In genomic region chr4:182042945-182043344, GRCh38 we compare ENCODE assay signal across 22 cellular contexts.
"Had no signal": no experiment of that assay in that cellular context is flagged by ENCODE, and none has a peak within 500 bp of the region (broad histone marks: within the 10 kb centered on the region; RNA-seq: fewer than 3 reads in every experiment).

No MANE protein-coding gene starts in this region.

- H3K27ac Mint-ChIP-seq: natural killer cell; neural progenitor cell; stimulated activated naive B cell treated with anti-CD40 and anti-IgM and Interleukin-4, amounts not matched to agents 10 μg/mL and 1 μg/mL and 100 μg/mL, for 72 hours; stimulated activated naive CD8-positive, alpha-beta T cell treated with anti-CD3 and anti-CD28 coated beads, Interleukin-15, amount 100 ng/mL, for 72 hours had no signal

- DNase-seq: effector memory CD4-positive, alpha-beta T cell; esophagus squamous epithelium; foreskin fibroblast; heart left ventricle; hippocampal formation; kidney glomerular epithelial cell; natural killer cell; nucleus accumbens; ovary; sigmoid colon; stimulated activated CD4-positive, alpha-beta T cell treated with anti-CD3 and anti-CD28 coated beads, Interleukin-2, amount 100 ng/mL, for 24 hours; stimulated activated CD4-positive, alpha-beta T cell treated with anti-CD3 and anti-CD28 coated beads, Interleukin-4, amount 100 ng/mL, for 4 hours; stimulated activated naive B cell treated with anti-CD40 and anti-IgM and Interleukin-4, amounts not matched to agents 10 μg/mL and 1 μg/mL and 100 μg/mL, for 72 hours; stimulated activated naive CD8-positive, alpha-beta T cell treated with anti-CD3 and anti-CD28 coated beads, Interleukin-15, amount 100 ng/mL, for 72 hours; testis; upper lobe of right lung had no signal

- H3K27me3 Mint-ChIP-seq: stimulated activated naive B cell treated with anti-CD40 and anti-IgM and Interleukin-4, amounts not matched to agents 10 μg/mL and 1 μg/mL and 100 μg/mL, for 72 hours; stimulated activated naive CD8-positive, alpha-beta T cell treated with anti-CD3 and anti-CD28 coated beads, Interleukin-15, amount 100 ng/mL, for 72 hours had no signal

- ATAC-seq: heart left ventricle; left lobe of liver; natural killer cell; stimulated activated naive B cell treated with anti-CD40 and anti-IgM and Interleukin-4, amounts not matched to agents 10 μg/mL and 1 μg/mL and 100 μg/mL, for 72 hours; stimulated activated naive CD8-positive, alpha-beta T cell treated with anti-CD3 and anti-CD28 coated beads, Interleukin-15, amount 100 ng/mL, for 72 hours; upper lobe of right lung had no signal

- H3K4me1 Mint-ChIP-seq: natural killer cell; stimulated activated naive B cell treated with anti-CD40 and anti-IgM and Interleukin-4, amounts not matched to agents 10 μg/mL and 1 μg/mL and 100 μg/mL, for 72 hours; stimulated activated naive CD8-positive, alpha-beta T cell treated with anti-CD3 and anti-CD28 coated beads, Interleukin-15, amount 100 ng/mL, for 72 hours had no signal

- H3K36me3 Mint-ChIP-seq: natural killer cell; stimulated activated naive B cell treated with anti-CD40 and anti-IgM and Interleukin-4, amounts not matched to agents 10 μg/mL and 1 μg/mL and 100 μg/mL, for 72 hours had no signal

- H3K4me3 ChIP-seq: esophagus squamous epithelium, heart left ventricle, neural progenitor cell, ovary, right atrium auricular region, sigmoid colon, skin epidermis, testis, tibial nerve, upper lobe of right lung, vagina had no signal

- H3K9me3 Mint-ChIP-seq: neural progenitor cell had no signal

- H3K4me3 Mint-ChIP-seq: natural killer cell; neural progenitor cell; stimulated activated naive B cell treated with anti-CD40 and anti-IgM and Interleukin-4, amounts not matched to agents 10 μg/mL and 1 μg/mL and 100 μg/mL, for 72 hours; stimulated activated naive CD8-positive, alpha-beta T cell treated with anti-CD3 and anti-CD28 coated beads, Interleukin-15, amount 100 ng/mL, for 72 hours had no signal
